Comparison of ENCODE assay signal across 9 cellular contexts in the genomic region with DNA sequence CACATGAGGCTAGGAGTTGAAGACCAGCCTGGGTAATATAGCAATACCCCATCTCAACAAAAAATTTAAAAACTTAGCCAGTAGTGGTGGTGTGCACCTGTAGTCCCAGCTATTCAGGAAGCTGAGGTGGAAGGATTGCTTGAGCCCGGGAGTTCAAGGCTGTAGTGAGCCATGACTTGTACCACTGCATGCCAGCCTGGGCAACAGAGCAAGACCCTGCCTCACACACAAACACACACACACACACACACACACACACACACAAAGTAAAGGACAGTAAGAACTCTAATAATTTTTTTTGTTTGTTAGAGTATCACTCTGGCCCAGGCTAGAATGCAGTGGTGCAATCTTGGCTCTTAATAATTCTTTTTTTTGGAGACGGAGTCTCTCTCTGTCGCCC.
"Had no signal": no experiment of that assay in that cellular context is flagged by ENCODE, and none has a peak within 500 bp of the region (broad histone marks: within the 10 kb centered on the region; RNA-seq: fewer than 3 reads in every experiment).

No MANE protein-coding gene starts in this region.

- H3K4me3 Mint-ChIP-seq: GM23338, H9, HFFc6 had no signal

- H3K27ac Mint-ChIP-seq: GM23338, H9, HFFc6 had no signal

- H3K9me3 Mint-ChIP-seq: GM23338, H9 had no signal

- H3K4me1 ChIP-seq: HAP-1 had no signal

- H3K27ac ChIP-seq: GM23248 had no signal

- H3K9me3 ChIP-seq: HAP-1 had no signal

- H3K4me3 ChIP-seq: GM23248, GM23338, HAP-1 had no signal

- H3K36me3 ChIP-seq: HAP-1 had no signal

- DNase-seq: GM23248, GOT3, H7, H9, HCEC 1CT, HFFc6 had no signal

- ATAC-seq: GM23338, HCT116 had no signal
